In genomic region chr14:63367742-63368364, GRCh38 we compare ENCODE assay signal across 21 cellular contexts. TPM values are rescaled to one million over a fixed set of nuclear protein-coding genes. Genes with fewer than 3 reads are reported as not detected.
"Had no signal": no experiment of that assay in that cellular context is flagged by ENCODE, and none has a peak within 500 bp of the region (broad histone marks: within the 10 kb centered on the region; RNA-seq: fewer than 3 reads in every experiment).

No MANE protein-coding gene starts in this region.

- FAIRE-seq: islet of Langerhans had no signal

- H3K4me3 ChIP-seq: heart left ventricle, prostate gland, transverse colon had no signal

- H3K4me1 ChIP-seq: heart left ventricle, prostate gland had no signal

- H3K27me3 ChIP-seq: heart left ventricle, transverse colon had no signal

- H3K36me3 ChIP-seq: prostate gland, transverse colon had no signal

- ATAC-seq: activated T-helper 17 cell treated with anti-CD3 and anti-CD28 coated beads, Interleukin-2, amount 50 U/mL, for 72 hours; effector memory CD8-positive, alpha-beta T cell; heart left ventricle; naive thymus-derived CD8-positive, alpha-beta T cell; sciatic nerve had no signal

- H3K9me3 ChIP-seq: prostate gland had no signal

- H3K27ac ChIP-seq: heart left ventricle, prostate gland, transverse colon had no signal

- DNase-seq: activated CD4-positive, alpha-beta T cell treated with anti-CD3 and anti-CD28 coated beads, Interleukin-2, amount 50 U/mL, for 1 hour; activated naive CD4-positive, alpha-beta T cell treated with anti-CD3 and anti-CD28 coated beads for 36 hours; activated T-cell treated with anti-CD3 and anti-CD28 coated beads for 4 hours; caudate nucleus; effector memory CD8-positive, alpha-beta T cell; foreskin melanocyte; heart left ventricle; mammary epithelial cell; naive thymus-derived CD8-positive, alpha-beta T cell; stimulated activated CD4-positive, alpha-beta T cell treated with anti-CD3 and anti-CD28 coated beads, Interleukin-12 subunit alpha, Interleukin-12 subunit beta, amount 100 ng/mL, for 4 hours; stimulated activated naive CD4-positive, alpha-beta T cell; substantia nigra; T-helper 2 cell; transverse colon had no signal

RNA-seq across cellular contexts. Expression of gene GPHB5, which starts 49.1 kb away (rescaled TPM):
- total RNA-seq: activated CD8-positive, alpha-beta memory T cell treated with anti-CD3 and anti-CD28 coated beads for 36 hours; activated naive CD4-positive, alpha-beta T cell treated with anti-CD3 and anti-CD28 coated beads for 36 hours; activated T-helper 17 cell treated with anti-CD3 and anti-CD28 coated beads, Interleukin-2, amount 50 U/mL, for 72 hours; heart left ventricle; mammary epithelial cell; mononuclear cell; naive thymus-derived CD8-positive, alpha-beta T cell; prostate gland; sciatic nerve; transverse colon had no signal
- polyA plus RNA-seq: esophagus; heart left ventricle; mammary epithelial cell; naive thymus-derived CD8-positive, alpha-beta T cell had no signal
